8 cellular contexts compared by ENCODE assay signal in the genomic region with DNA sequence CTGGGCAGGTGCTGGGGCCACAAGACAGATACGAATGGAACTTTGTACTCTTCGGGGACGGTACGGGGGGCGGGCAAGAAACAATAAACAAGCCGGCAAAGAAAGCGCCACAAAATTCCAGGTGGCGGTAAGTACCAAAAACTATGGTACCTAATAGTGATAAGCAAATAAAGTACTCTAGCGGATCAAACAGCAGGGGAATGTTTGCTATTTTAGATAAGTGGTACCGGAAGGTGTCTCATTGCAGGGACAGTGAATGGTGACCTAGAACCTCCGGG. TPM values are rescaled to one million over a fixed set of nuclear protein-coding genes. Genes with fewer than 3 reads are reported as not detected.
A peak's percentile ranks its signal among the peaks of the same experiment; 100 is the strongest.
DNase-seq lines count a peak whose midpoint lies in the region; ATAC-seq and TF ChIP-seq lines count a peak whose summit lies in the region.

No MANE protein-coding gene starts in this region.

- no peak for DNase-seq in activated CD8-positive, alpha-beta memory T cell treated with anti-CD3 and anti-CD28 coated beads, Interleukin-2, amount 10 ng/mL, durations not matched to agents 7 days and 5 days
- no peak for DNase-seq in activated CD8-positive, alpha-beta memory T cell treated with anti-CD3 and anti-CD28 coated beads, Interleukin-2, amount 50 U/mL, for 4 hours
- no peak for DNase-seq in activated naive CD8-positive, alpha-beta T cell treated with anti-CD3 and anti-CD28 coated beads, Interleukin-2, amount 50 U/mL, for 24 hours
- DNase-seq in left lung (no peak), NCI-H1436 treated with DMSO at 0.1 percent for 48 hours (lab: John Stamatoyannopoulos, UW) (no peak), NCI-H1092 (lab: John Stamatoyannopoulos, UW) (no peak)

- H3K4me1 Mint-ChIP-seq in activated CD8-positive, alpha-beta memory T cell treated with anti-CD3 and anti-CD28 coated beads, Interleukin-2, amount 10 ng/mL, durations not matched to agents 7 days and 5 days: peaks cover 25% of the 10 kb centered on the region
- H3K4me1 Mint-ChIP-seq in activated naive CD8-positive, alpha-beta T cell treated with anti-CD3 and anti-CD28 coated beads, Interleukin-2, amount 50 U/mL, for 24 hours: peaks cover 29% of the 10 kb centered on the region

- H3K9ac ChIP-seq in subcutaneous abdominal adipose tissue (ENCODE audit: low read length in 5 of 5): peak overlapping the region in 4 of 5 donors; percentile 16 to 68 (median 35)

- peak overlapping the region; percentile 66 for H3K27ac Mint-ChIP-seq in activated CD8-positive, alpha-beta memory T cell treated with anti-CD3 and anti-CD28 coated beads, Interleukin-2, amount 10 ng/mL, durations not matched to agents 7 days and 5 days
- no peak overlapping the region for H3K27ac Mint-ChIP-seq in activated naive CD8-positive, alpha-beta T cell treated with anti-CD3 and anti-CD28 coated beads, Interleukin-2, amount 50 U/mL, for 24 hours

- peaks cover 27% of the 10 kb centered on the region for H3K27me3 Mint-ChIP-seq in activated CD8-positive, alpha-beta memory T cell treated with anti-CD3 and anti-CD28 coated beads, Interleukin-2, amount 10 ng/mL, durations not matched to agents 7 days and 5 days
- peaks cover 6% of the 10 kb centered on the region for H3K27me3 Mint-ChIP-seq in activated naive CD8-positive, alpha-beta T cell treated with anti-CD3 and anti-CD28 coated beads, Interleukin-2, amount 50 U/mL, for 24 hours

- CTCF ChIA-PET in activated CD8-positive, alpha-beta memory T cell treated with anti-CD3 and anti-CD28 coated beads, Interleukin-2, amount 10 ng/mL, durations not matched to agents 7 days and 5 days (lab: Charles Lee): interaction anchor here (0.7 to 4.1 kb wide), 13 partner anchors 11 to 262 kb away, joined by 3 to 46 read pairs (median 6); partner anchors contain the start of gene NQO2

- intact Hi-C loops in left lung (cut with DNase I): loop anchor here in 1 of 2 donors (10.0 kb wide), 1 partner anchor 208 kb away; the partner anchor contains the start of gene SERPINB1

- H3K4me3 Mint-ChIP-seq in activated CD8-positive, alpha-beta memory T cell treated with anti-CD3 and anti-CD28 coated beads, Interleukin-2, amount 10 ng/mL, durations not matched to agents 7 days and 5 days: peak overlapping the region; percentile 72
- peak overlapping the region; percentile 49 for H3K4me3 Mint-ChIP-seq in activated naive CD8-positive, alpha-beta T cell treated with anti-CD3 and anti-CD28 coated beads, Interleukin-2, amount 50 U/mL, for 24 hours

- H3K36me3 Mint-ChIP-seq in activated CD8-positive, alpha-beta memory T cell treated with anti-CD3 and anti-CD28 coated beads, Interleukin-2, amount 10 ng/mL, durations not matched to agents 7 days and 5 days: no peaks in the 10 kb centered on the region
- no peaks in the 10 kb centered on the region for H3K36me3 Mint-ChIP-seq in activated naive CD8-positive, alpha-beta T cell treated with anti-CD3 and anti-CD28 coated beads, Interleukin-2, amount 50 U/mL, for 24 hours (ENCODE audit: low read depth)

- H3K9me3 Mint-ChIP-seq in activated CD8-positive, alpha-beta memory T cell treated with anti-CD3 and anti-CD28 coated beads, Interleukin-2, amount 10 ng/mL, durations not matched to agents 7 days and 5 days (ENCODE audit: low read depth): no peaks in the 10 kb centered on the region
- H3K9me3 Mint-ChIP-seq in activated naive CD8-positive, alpha-beta T cell treated with anti-CD3 and anti-CD28 coated beads, Interleukin-2, amount 50 U/mL, for 24 hours: no peaks in the 10 kb centered on the region

- H3K4me1 ChIP-seq in left lung (peaks cover 4 to 31% of the 10 kb centered on the region in 2 donors), subcutaneous abdominal adipose tissue (ENCODE audit: control insufficient read depth in 5 of 5, insufficient read depth in 5 of 5, low read length in 5 of 5) (peaks cover 3 to 37% (median 21%) of the 10 kb centered on the region in 5 donors)

- H3K27me3 ChIP-seq in left lung (no peaks in the 10 kb centered on the region), subcutaneous abdominal adipose tissue (ENCODE audit: control insufficient read depth in 5 of 5, insufficient read depth in 4 of 5, low read length in 5 of 5) (no peaks in the 10 kb centered on the region)

- peak overlapping the region in 1 of 2 donors; percentile 82 for H3K27ac ChIP-seq in left lung
- H3K27ac ChIP-seq in subcutaneous abdominal adipose tissue (ENCODE audit: low read depth, low read length): peak overlapping the region; percentile 72

- H3K36me3 ChIP-seq in left lung (no peaks in the 10 kb centered on the region), subcutaneous abdominal adipose tissue (ENCODE audit: control insufficient read depth in 5 of 5, insufficient read depth in 5 of 5, low read length in 5 of 5) (no peaks in the 10 kb centered on the region)

- no peak for ATAC-seq in activated CD8-positive, alpha-beta memory T cell treated with anti-CD3 and anti-CD28 coated beads, Interleukin-2, amount 10 ng/mL, durations not matched to agents 7 days and 5 days
- ATAC-seq in activated naive CD8-positive, alpha-beta T cell treated with anti-CD3 and anti-CD28 coated beads, Interleukin-2, amount 50 U/mL, for 24 hours: no peak
- ATAC-seq in left lung (no peak), GM18502 (IDR thresholded peaks at IDR 0.05; ENCODE audit: poor library complexity, unreplicated experiment) (no peak)

- H3K9me3 ChIP-seq in left lung: no peaks in the 10 kb centered on the region
- H3K9me3 ChIP-seq in subcutaneous abdominal adipose tissue (ENCODE audit: control insufficient read depth in 5 of 5, low read length in 5 of 5): no peaks in the 10 kb centered on the region

- H3K4me3 ChIP-seq in left lung (peak overlapping the region; percentile 41 to 58), subcutaneous abdominal adipose tissue (ENCODE audit: low read depth in 1 of 5, low read length in 5 of 5) (peak overlapping the region; percentile 56 to 70 (median 66))

- TF ChIP-seq CTCF in left lung (IDR thresholded peaks at IDR 0.05): no peak

RNA-seq across cellular contexts. Expression of gene RIPK1, which starts 15.1 kb away (rescaled TPM):
- 10 to 100 TPM; 26.6 to 29.6 TPM for total RNA-seq in activated CD8-positive, alpha-beta memory T cell treated with anti-CD3 and anti-CD28 coated beads, Interleukin-2, amount 10 ng/mL, durations not matched to agents 7 days and 5 days
- 10 to 100 TPM; 22.1 to 23.2 TPM for total RNA-seq in left lung

RNA-seq across cellular contexts. Expression of gene NQO2, which starts 53.5 kb away (rescaled TPM):
- total RNA-seq in activated CD8-positive, alpha-beta memory T cell treated with anti-CD3 and anti-CD28 coated beads, Interleukin-2, amount 10 ng/mL, durations not matched to agents 7 days and 5 days: 10 to 100 TPM; 11.9 to 14.5 TPM
- 10 to 100 TPM; 22.0 to 55.8 TPM for total RNA-seq in left lung
